25 cellular contexts compared by ENCODE assay signal in the genomic region with DNA sequence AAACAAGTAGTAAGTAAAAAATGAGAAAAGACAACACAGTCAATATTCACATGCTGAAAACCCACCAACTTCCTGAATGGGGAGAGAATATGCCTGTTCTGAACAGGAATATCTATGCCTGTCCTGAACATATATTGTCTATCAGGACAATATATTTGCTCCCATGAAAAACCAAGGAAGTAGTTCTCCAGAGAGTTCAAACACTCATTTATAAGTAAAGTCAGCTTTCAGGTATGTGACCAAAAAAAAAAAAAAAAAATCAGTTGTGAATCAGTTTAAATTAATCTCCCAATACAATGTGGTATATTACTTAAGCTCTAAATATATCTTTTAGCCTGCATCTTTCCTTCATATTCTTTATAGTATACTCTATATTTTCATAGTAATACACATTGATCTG.
"Had no signal": no experiment of that assay in that cellular context is flagged by ENCODE, and none has a peak within 500 bp of the region (broad histone marks: within the 10 kb centered on the region; RNA-seq: fewer than 3 reads in every experiment).

No MANE protein-coding gene starts in this region.

- H3K4me1 Mint-ChIP-seq: activated B cell treated with CpG ODN at 0.5 μM for 24 hours; activated naive CD4-positive, alpha-beta T cell treated with anti-CD3 and anti-CD28 coated beads, Interleukin-2, amount 10 ng/mL, durations not matched to agents 7 days and 5 days; nephron had no signal

- H3K27me3 Mint-ChIP-seq: activated B cell treated with CpG ODN at 0.5 μM for 24 hours; activated CD4-positive, alpha-beta memory T cell treated with anti-CD3 and anti-CD28 coated beads, Interleukin-2, amount 10 ng/mL, durations not matched to agents 7 days and 5 days; activated naive CD4-positive, alpha-beta T cell treated with anti-CD3 and anti-CD28 coated beads, Interleukin-2, amount 10 ng/mL, durations not matched to agents 7 days and 5 days; stimulated activated naive CD8-positive, alpha-beta T cell treated with anti-CD3 and anti-CD28 coated beads, Interleukin-15, amount 100 ng/mL, for 72 hours had no signal

- ATAC-seq: activated T-cell treated with anti-CD3 and anti-CD28 coated beads, Interleukin-2, amount 50 U/mL, for 72 hours; body of pancreas; right cardiac atrium; stimulated activated effector memory CD8-positive, alpha-beta T cell treated with anti-CD3 and anti-CD28 coated beads, Interleukin-12 subunit alpha, Interleukin-12 subunit beta, amount 100 ng/mL, for 72 hours; stimulated activated naive CD8-positive, alpha-beta T cell treated with anti-CD3 and anti-CD28 coated beads, Interleukin-15, amount 100 ng/mL, for 72 hours had no signal

- H3K4me2 ChIP-seq: hepatocyte had no signal

- H3K27me3 ChIP-seq: body of pancreas, hepatocyte, neutrophil, uterus had no signal

- H3K9ac ChIP-seq: parathyroid adenoma had no signal

- H3K36me3 Mint-ChIP-seq: stimulated activated effector memory CD8-positive, alpha-beta T cell treated with anti-CD3 and anti-CD28 coated beads, Interleukin-12 subunit alpha, Interleukin-12 subunit beta, amount 100 ng/mL, for 72 hours had no signal

- H3K4me1 ChIP-seq: body of pancreas, parathyroid adenoma, uterus had no signal

- H3K4me3 ChIP-seq: body of pancreas, hepatocyte, skin epidermis, uterus had no signal

- H3K9me3 Mint-ChIP-seq: activated naive CD4-positive, alpha-beta T cell treated with anti-CD3 and anti-CD28 coated beads, Interleukin-2, amount 10 ng/mL, durations not matched to agents 7 days and 5 days had no signal

- H3K27ac Mint-ChIP-seq: activated B cell treated with CpG ODN at 0.5 μM for 24 hours; activated CD4-positive, alpha-beta memory T cell treated with anti-CD3 and anti-CD28 coated beads, Interleukin-2, amount 10 ng/mL, durations not matched to agents 7 days and 5 days; activated naive CD4-positive, alpha-beta T cell treated with anti-CD3 and anti-CD28 coated beads, Interleukin-2, amount 10 ng/mL, durations not matched to agents 7 days and 5 days; activated T-cell treated with anti-CD3 and anti-CD28 coated beads, Interleukin-2, amount 50 U/mL, for 72 hours; nephron; stimulated activated effector memory CD8-positive, alpha-beta T cell treated with anti-CD3 and anti-CD28 coated beads, Interleukin-12 subunit alpha, Interleukin-12 subunit beta, amount 100 ng/mL, for 72 hours; stimulated activated naive CD8-positive, alpha-beta T cell treated with anti-CD3 and anti-CD28 coated beads, Interleukin-15, amount 100 ng/mL, for 72 hours; T-helper 1 cell treated with Interleukin-12 subunit alpha and Interleukin-12 subunit beta and Interleukin-4 antibody, amounts not matched to agents 30 μg/mL and 1 μg/mL, for 36 hours had no signal

- H3K36me3 ChIP-seq: neutrophil, uterus had no signal

- H3K4me3 Mint-ChIP-seq: activated B cell treated with CpG ODN at 0.5 μM for 24 hours; activated CD4-positive, alpha-beta memory T cell treated with anti-CD3 and anti-CD28 coated beads, Interleukin-2, amount 10 ng/mL, durations not matched to agents 7 days and 5 days; activated naive CD4-positive, alpha-beta T cell treated with anti-CD3 and anti-CD28 coated beads, Interleukin-2, amount 10 ng/mL, durations not matched to agents 7 days and 5 days; activated T-cell treated with anti-CD3 and anti-CD28 coated beads, Interleukin-2, amount 50 U/mL, for 72 hours; nephron; stimulated activated effector memory CD8-positive, alpha-beta T cell treated with anti-CD3 and anti-CD28 coated beads, Interleukin-12 subunit alpha, Interleukin-12 subunit beta, amount 100 ng/mL, for 72 hours; stimulated activated naive CD8-positive, alpha-beta T cell treated with anti-CD3 and anti-CD28 coated beads, Interleukin-15, amount 100 ng/mL, for 72 hours; T-helper 1 cell treated with Interleukin-12 subunit alpha and Interleukin-12 subunit beta and Interleukin-4 antibody, amounts not matched to agents 30 μg/mL and 1 μg/mL, for 36 hours had no signal

- FAIRE-seq: frontal cortex had no signal

- DNase-seq: activated B cell treated with CpG ODN at 0.5 μM for 24 hours; activated CD4-positive, alpha-beta memory T cell treated with anti-CD3 and anti-CD28 coated beads, Interleukin-2, amount 10 ng/mL, durations not matched to agents 7 days and 5 days; activated CD4-positive, alpha-beta T cell treated with anti-CD3 and anti-CD28 coated beads for 48 hours; activated effector memory CD4-positive, alpha-beta T cell treated with Interleukin-2 at 50 U/mL for 16 hours; activated naive CD4-positive, alpha-beta T cell treated with anti-CD3 and anti-CD28 coated beads, Interleukin-2, amount 10 ng/mL, durations not matched to agents 7 days and 5 days; activated T-cell treated with anti-CD3 and anti-CD28 coated beads, Interleukin-2, amount 50 U/mL, for 72 hours; body of pancreas; caudate nucleus; dermis blood vessel endothelial cell; effector CD8-positive, alpha-beta T cell; glutamatergic neuron; right cardiac atrium; stimulated activated CD4-positive, alpha-beta T cell treated with anti-CD3 and anti-CD28 coated beads, Interleukin-1b, Interleukin-23, amount 100 ng/mL, for 48 hours; stimulated activated naive CD8-positive, alpha-beta T cell treated with anti-CD3 and anti-CD28 coated beads, Interleukin-15, amount 100 ng/mL, for 72 hours; T1000; trophoblast cell; uterus had no signal

- H3K27ac ChIP-seq: body of pancreas, hepatocyte, neutrophil, parathyroid adenoma, skin epidermis, uterus had no signal

- H3K9me3 ChIP-seq: body of pancreas, neutrophil, uterus had no signal

- H2AFZ ChIP-seq: hepatocyte, parathyroid adenoma had no signal
